ENCODE assay signal across 12 cellular contexts in the genomic region with DNA sequence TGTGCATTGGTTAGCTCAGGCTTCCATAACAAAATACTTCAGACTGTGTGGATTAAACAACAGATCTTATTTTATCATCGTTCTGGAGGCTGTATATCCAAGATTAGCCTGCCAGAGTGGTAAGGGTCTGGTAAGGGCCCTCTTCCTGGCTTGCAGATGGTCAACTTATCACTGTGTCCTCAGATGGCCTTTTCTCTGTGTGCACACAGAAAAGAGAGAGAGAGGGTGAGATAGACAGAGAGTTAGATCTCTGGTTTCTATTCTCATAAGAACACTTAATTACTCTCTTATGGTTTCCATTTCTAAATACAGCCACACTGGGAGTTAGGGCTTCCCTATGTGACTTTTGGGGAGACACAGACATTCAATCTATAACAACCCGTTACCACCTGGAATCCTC.
"Had no signal": no experiment of that assay in that cellular context is flagged by ENCODE, and none has a peak within 500 bp of the region (broad histone marks: within the 10 kb centered on the region; RNA-seq: fewer than 3 reads in every experiment).

No MANE protein-coding gene starts in this region.

- DNase-seq: activated CD4-positive, alpha-beta T cell treated with anti-CD3 and anti-CD28 coated beads, Interleukin-2, amount 10 ng/mL, durations not matched to agents 24 days and 14 days; activated CD8-positive, alpha-beta memory T cell treated with anti-CD3 and anti-CD28 coated beads for 24 hours; activated naive CD4-positive, alpha-beta T cell treated with Interleukin-2 at 50 U/mL for 16 hours; activated naive CD8-positive, alpha-beta T cell treated with anti-CD3 and anti-CD28 coated beads, Interleukin-2, amount 50 U/mL, for 24 hours; glutamatergic neuron; immature natural killer cell; left cardiac atrium; naive B cell; pancreas; stimulated activated CD4-positive, alpha-beta T cell treated with anti-CD3 and anti-CD28 coated beads, Interleukin-12 subunit alpha, Interleukin-12 subunit beta, amount 100 ng/mL, for 4 hours; stimulated activated naive CD4-positive, alpha-beta T cell treated with Interleukin-2 at 50 U/mL for 16 hours had no signal

- ATAC-seq: activated naive CD8-positive, alpha-beta T cell treated with anti-CD3 and anti-CD28 coated beads, Interleukin-2, amount 50 U/mL, for 24 hours; esophagus mucosa; left cardiac atrium; pancreas had no signal
